8 cellular contexts compared by ENCODE assay signal in the genomic region with DNA sequence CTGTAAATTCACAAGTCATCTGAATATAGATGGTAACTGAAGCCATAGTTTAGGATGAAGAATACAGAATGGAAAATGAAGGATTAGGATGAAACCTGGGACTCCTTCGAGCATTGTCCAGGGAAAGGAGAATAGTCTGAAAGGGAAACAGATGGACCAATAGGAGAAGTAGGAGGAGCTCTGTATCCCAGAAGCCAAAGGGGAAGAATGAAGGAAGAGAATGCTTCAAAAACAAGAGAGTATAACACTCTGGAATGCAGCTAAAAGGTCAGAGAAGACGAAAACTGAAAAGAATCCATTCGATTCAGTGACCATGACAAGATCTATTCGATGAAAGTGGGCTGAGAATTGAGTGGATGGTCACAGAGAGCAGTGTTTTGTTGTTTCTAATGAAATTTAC. TPM values are rescaled to one million over a fixed set of nuclear protein-coding genes. Genes with fewer than 3 reads are reported as not detected.
DNase-seq lines count a peak whose midpoint lies in the region; ATAC-seq and TF ChIP-seq lines count a peak whose summit lies in the region.

No MANE protein-coding gene starts in this region.

- no peak for ATAC-seq in activated T-cell treated with anti-CD3 and anti-CD28 coated beads, Interleukin-2, amount 50 U/mL, for 4 hours
- ATAC-seq in natural killer cell (no peak), GM21367 (IDR thresholded peaks at IDR 0.05; ENCODE audit: unreplicated experiment) (no peak)

- H3K4me3 Mint-ChIP-seq in activated T-cell treated with anti-CD3 and anti-CD28 coated beads, Interleukin-2, amount 50 U/mL, for 4 hours, result peak overlapping the region; percentile 94
- H3K4me3 Mint-ChIP-seq in endothelial cell (ENCODE audit: unreplicated experiment), result peak overlapping the region; percentile 97
- peak overlapping the region; percentile 94 for H3K4me3 Mint-ChIP-seq in natural killer cell

- peaks cover 13% of the 10 kb centered on the region for H3K36me3 Mint-ChIP-seq in activated T-cell treated with anti-CD3 and anti-CD28 coated beads, Interleukin-2, amount 50 U/mL, for 4 hours (ENCODE audit: insufficient read depth)
- H3K36me3 Mint-ChIP-seq in endothelial cell (ENCODE audit: low read depth, unreplicated experiment) (peaks cover 26% of the 10 kb centered on the region), natural killer cell (no peaks in the 10 kb centered on the region)

- H3K27ac Mint-ChIP-seq in endothelial cell (ENCODE audit: unreplicated experiment), result peak overlapping the region; percentile 86
- peak overlapping the region; percentile 82 to 86 for H3K27ac Mint-ChIP-seq in natural killer cell

- TF ChIP-seq CTCF in endothelial cell (IDR thresholded peaks at IDR 0.05; ENCODE audit: unreplicated experiment) (no peak), natural killer cell (IDR thresholded peaks at IDR 0.05) (no peak)

- no peaks in the 10 kb centered on the region for H3K9me3 Mint-ChIP-seq in activated T-cell treated with anti-CD3 and anti-CD28 coated beads, Interleukin-2, amount 50 U/mL, for 4 hours
- H3K9me3 Mint-ChIP-seq in endothelial cell (ENCODE audit: unreplicated experiment) (no peaks in the 10 kb centered on the region), natural killer cell (no peaks in the 10 kb centered on the region)

- peaks cover 72% of the 10 kb centered on the region for H3K4me1 Mint-ChIP-seq in activated T-cell treated with anti-CD3 and anti-CD28 coated beads, Interleukin-2, amount 50 U/mL, for 4 hours (ENCODE audit: low read depth)
- peaks cover 39% of the 10 kb centered on the region for H3K4me1 Mint-ChIP-seq in endothelial cell (ENCODE audit: unreplicated experiment)
- H3K4me1 Mint-ChIP-seq in natural killer cell, result peaks cover 50 to 64% of the 10 kb centered on the region in 2 donors

- DNase-seq in activated T-cell treated with anti-CD3 and anti-CD28 coated beads, Interleukin-2, amount 50 U/mL, for 4 hours, result no peak
- no peak for DNase-seq in activated T-cell treated with anti-CD3 and anti-CD28 coated beads, Interleukin-2, amount 50 U/mL, for 1 hour
- DNase-seq in RPMI7951 (ENCODE audit: low read depth) (peak; percentile 65), endothelial cell (ENCODE audit: low spot score) (no peak), natural killer cell (no peak), DMS153 (lab: John Stamatoyannopoulos, UW) (no peak), NCI-H2107 (lab: John Stamatoyannopoulos, UW) (no peak)

- intact Hi-C loops in natural killer cell (cut with micrococcal nuclease), result loop anchor here (1.0 to 2.0 kb wide), 3 partner anchors 22 to 91 kb away; partner anchors contain the start of genes CDKN3, CGRRF1 and CNIH1

- H3K27me3 Mint-ChIP-seq in activated T-cell treated with anti-CD3 and anti-CD28 coated beads, Interleukin-2, amount 50 U/mL, for 4 hours (ENCODE audit: low read depth), result no peaks in the 10 kb centered on the region
- H3K27me3 Mint-ChIP-seq in endothelial cell (ENCODE audit: unreplicated experiment) (peaks cover 9% of the 10 kb centered on the region), natural killer cell (ENCODE audit: low read depth in 2 of 2) (no peaks in the 10 kb centered on the region)

RNA-seq across cellular contexts. Expression of gene GMFB, which starts 1.0 kb away (rescaled TPM):
- 10 to 100 TPM; 62.4 to 70.6 (median 67.8) TPM for total RNA-seq in activated T-cell treated with anti-CD3 and anti-CD28 coated beads, Interleukin-2, amount 50 U/mL, for 4 hours
- total RNA-seq in RPMI7951 (2014; rRNA removed; shearing (Covaris generic)), result 90.1 and 94.2 TPM in 2 replicates
- total RNA-seq in endothelial cell (ENCODE audit: unreplicated experiment) (86.2 TPM), natural killer cell (10 to 100 TPM; 46.4 to 55.1 (median 52.8) TPM)

RNA-seq across cellular contexts. Expression of gene CGRRF1, which starts 21.9 kb away (rescaled TPM):
- 10 to 100 TPM in 1 of 3 donors, 1 to 10 TPM in 2; 9.4 to 11.8 (median 9.9) TPM for total RNA-seq in activated T-cell treated with anti-CD3 and anti-CD28 coated beads, Interleukin-2, amount 50 U/mL, for 4 hours
- total RNA-seq in RPMI7951 (2014; rRNA removed; shearing (Covaris generic)), result 11.9 and 19.6 TPM in 2 replicates
- total RNA-seq in endothelial cell (ENCODE audit: unreplicated experiment), result 31.1 TPM
- total RNA-seq in natural killer cell, result 10 to 100 TPM; 25.4 to 30.1 (median 26.7) TPM

RNA-seq across cellular contexts. Expression of gene CNIH1, which starts 46.6 kb away (rescaled TPM):
- 10 to 100 TPM; 77.4 to 87.8 (median 81.6) TPM for total RNA-seq in activated T-cell treated with anti-CD3 and anti-CD28 coated beads, Interleukin-2, amount 50 U/mL, for 4 hours
- total RNA-seq in RPMI7951 (2014; rRNA removed; shearing (Covaris generic)), result 157 and 175 TPM in 2 replicates
- total RNA-seq in endothelial cell (ENCODE audit: unreplicated experiment) (87.8 TPM), natural killer cell (10 to 100 TPM; 20.4 to 30.9 (median 25.7) TPM)
